ENCODE assay signal across 17 cellular contexts in genomic region chr2:73588177-73588576, GRCh38. TPM values are rescaled to one million over a fixed set of nuclear protein-coding genes. Genes with fewer than 3 reads are reported as not detected.
DNase-seq lines count a peak whose midpoint lies in the region; ATAC-seq and TF ChIP-seq lines count a peak whose summit lies in the region.
"Had no signal": no experiment of that assay in that cellular context is flagged by ENCODE, and none has a peak within 500 bp of the region (broad histone marks: within the 10 kb centered on the region; RNA-seq: fewer than 3 reads in every experiment).

No MANE protein-coding gene starts in this region.

- peak overlapping the region; percentile 18 for H3K4me2 ChIP-seq in H9 (ENCODE audit: insufficient read depth, insufficient read length, low read length)

- no peak overlapping the region for H2BK15ac ChIP-seq in H9 (ENCODE audit: low read depth, low read length)

- H3K56ac ChIP-seq in H9 (ENCODE audit: insufficient read length, low read depth, low read length) = no peak overlapping the region

- no peak overlapping the region for H3T11ph ChIP-seq in H9 (ENCODE audit: low read length)

- no peaks in the 10 kb centered on the region for H3K23me2 ChIP-seq in H9 (ENCODE audit: insufficient read length, low read depth, low read length, poor library complexity, severe bottlenecking)

- H3K9me3 ChIP-seq in H9 (ENCODE audit: control insufficient read depth, low read depth, low read length) (no peaks in the 10 kb centered on the region), T-helper 17 cell (ENCODE audit: control insufficient read depth, low read length, poor library complexity, severe bottlenecking) (no peaks in the 10 kb centered on the region)

- H3K4ac ChIP-seq in H9 (ENCODE audit: low read depth, low read length) = no peak overlapping the region

- H2AFZ ChIP-seq in H9 (ENCODE audit: low read length) = no peak overlapping the region

- no peak overlapping the region for H3K23ac ChIP-seq in H9 (ENCODE audit: insufficient read length, low read depth, low read length)

- H3K36me3 Mint-ChIP-seq in H9 (ENCODE audit: insufficient read depth in 1 of 3, low read depth in 3 of 3) (peaks cover 12 to 22% (median 12%) of the 10 kb centered on the region in 3 experiments), brain (peaks cover 51% of the 10 kb centered on the region), osteocyte (ENCODE audit: unreplicated experiment) (peaks cover 18% of the 10 kb centered on the region), T-helper 17 cell (ENCODE audit: low read depth) (peaks cover 3% of the 10 kb centered on the region)

- no peak overlapping the region for H4K8ac ChIP-seq in H9 (replicated peaks; ENCODE audit: insufficient read length, low read depth, low read length)

- no peak overlapping the region for H2BK5ac ChIP-seq in H9 (ENCODE audit: insufficient read length, low read length)

- no peaks in the 10 kb centered on the region for H3K79me1 ChIP-seq in H9 (ENCODE audit: insufficient read depth, low read depth, low read length, poor library complexity, severe bottlenecking)

- no peak overlapping the region for H3K27ac ChIP-seq in H9 (ENCODE audit: insufficient read length, low read depth, low read length)

- no peak for ATAC-seq in GM19351 (IDR thresholded peaks at IDR 0.05; ENCODE audit: unreplicated experiment)
- ATAC-seq in T-helper 17 cell = no peak
- ATAC-seq: CD8-positive, alpha-beta T cell; T-cell had no signal

- H3K9me3 Mint-ChIP-seq in H9 (peaks cover 12 to 13% of the 10 kb centered on the region in 2 experiments), brain (peaks cover 13 to 19% (median 15%) of the 10 kb centered on the region in 5 experiments), osteocyte (ENCODE audit: unreplicated experiment) (peaks cover 16% of the 10 kb centered on the region)

- no peaks in the 10 kb centered on the region for H3K27me3 ChIP-seq in H9 (ENCODE audit: insufficient read depth, low read length)

- H3K27me3 Mint-ChIP-seq in H9 (ENCODE audit: low read depth) (no peaks in the 10 kb centered on the region; the same call in 1 of the 2 replicates), brain (no peaks in the 10 kb centered on the region), osteocyte (ENCODE audit: unreplicated experiment) (no peaks in the 10 kb centered on the region), T-helper 17 cell (no peaks in the 10 kb centered on the region)
- H3K27me3 Mint-ChIP-seq: activated CD4-positive, alpha-beta T cell treated with anti-CD3 and anti-CD28 coated beads, Interleukin-2, amount 10 ng/mL, durations not matched to agents 24 days and 14 days; naive B cell; T-cell had no signal

- no peak for DNase-seq in H9
- peak; percentile 50 for DNase-seq in NCI-H345 treated with DMSO at 0.1 percent for 48 hours (lab: John Stamatoyannopoulos, UW; ENCODE audit: unreplicated experiment)
- DNase-seq in osteocyte (ENCODE audit: extremely low spot score, unreplicated experiment) = no peak
- no peak for DNase-seq in GM10266 (ENCODE audit: extremely low spot score)
- no peak for DNase-seq in islet precursor cell
- no peak for DNase-seq in T-helper 17 cell
- DNase-seq: activated CD4-positive, alpha-beta T cell treated with anti-CD3 and anti-CD28 coated beads, Interleukin-2, amount 10 ng/mL, durations not matched to agents 24 days and 14 days; CD8-positive, alpha-beta T cell; foreskin melanocyte; kidney glomerular epithelial cell; naive B cell; NCI-H1105 treated with DMSO at 0.1 percent for 48 hours; T-cell had no signal

- H3K14ac ChIP-seq in H9 (ENCODE audit: insufficient read depth, low read length) = peak overlapping the region; percentile 39; the same call in 1 of the 2 replicates

- no peaks in the 10 kb centered on the region for H4K20me1 ChIP-seq in H9 (ENCODE audit: control insufficient read depth, insufficient read depth, insufficient read length)

- no peaks in the 10 kb centered on the region; the same call in 1 of the 2 replicates for H3K4me1 ChIP-seq in H9 (ENCODE audit: insufficient read depth, low read length)

- peaks cover 11 to 13% of the 10 kb centered on the region in 2 experiments for H3K4me1 Mint-ChIP-seq in H9
- H3K4me1 Mint-ChIP-seq in brain = peaks cover 13% of the 10 kb centered on the region
- peaks cover 4% of the 10 kb centered on the region for H3K4me1 Mint-ChIP-seq in osteocyte (ENCODE audit: unreplicated experiment)
- H3K4me1 Mint-ChIP-seq in T-helper 17 cell = peaks cover 7% of the 10 kb centered on the region

- H4K91ac ChIP-seq in H9 (ENCODE audit: insufficient read length, low read depth, low read length) = no peak overlapping the region

- no peak overlapping the region for H3K18ac ChIP-seq in H9 (ENCODE audit: insufficient read length, low read depth, low read length)

- no peak overlapping the region for H3K4me3 Mint-ChIP-seq in H9
- H3K4me3 Mint-ChIP-seq in brain = peak overlapping the region in 1 of 5 experiments; percentile 18
- H3K4me3 Mint-ChIP-seq in osteocyte (ENCODE audit: unreplicated experiment) = no peak overlapping the region
- H3K4me3 Mint-ChIP-seq in T-helper 17 cell = no peak overlapping the region
- H3K4me3 Mint-ChIP-seq: activated CD4-positive, alpha-beta T cell treated with anti-CD3 and anti-CD28 coated beads, Interleukin-2, amount 10 ng/mL, durations not matched to agents 24 days and 14 days; CD8-positive, alpha-beta T cell; naive B cell; T-cell had no signal

- WGBS in H9 (ENCODE audit: extremely low coverage, insufficient read length, low lambda C conversion rate) = no CpG with 5 or more reads among the region's 4 CpGs

- peak overlapping the region; percentile 63 for H2BK12ac ChIP-seq in H9 (ENCODE audit: insufficient read length, low read depth, low read length)

- no peak overlapping the region for H3K9ac ChIP-seq in H9 (ENCODE audit: extremely low read depth, insufficient read length, low read length)

- H2AK5ac ChIP-seq in H9 (ENCODE audit: insufficient read length, low read length) = peak overlapping the region; percentile 95

- H2BK20ac ChIP-seq in H9 (ENCODE audit: low read depth, low read length, poor library complexity, severe bottlenecking) = no peak overlapping the region

- no peak overlapping the region for H4K5ac ChIP-seq in H9 (ENCODE audit: insufficient read length, low read depth, low read length)

- no peak for TF ChIP-seq CTCF in H9 (conservative IDR thresholded peaks at IDR 0.05)
- TF ChIP-seq CTCF in brain (conservative IDR thresholded peaks at IDR 0.05) = no peak
- no peak for TF ChIP-seq CTCF in osteocyte (IDR thresholded peaks at IDR 0.05)
- no peak for TF ChIP-seq CTCF in GM10266 (IDR thresholded peaks at IDR 0.05; ENCODE audit: control insufficient read depth, insufficient read depth, low read depth, missing control alignments)

- H3K79me2 ChIP-seq in H9 (ENCODE audit: insufficient read depth, low read length) = no peaks in the 10 kb centered on the region

- H2BK120ac ChIP-seq in H9 (ENCODE audit: low read depth, low read length, poor library complexity, severe bottlenecking) = no peak overlapping the region

- H3K27ac Mint-ChIP-seq in H9 (peak overlapping the region; percentile 8 to 95 (median 70); a peak in 6 of 7 replicates), brain (peak overlapping the region in 4 of 5 experiments; percentile 13 to 22 (median 16)), osteocyte (ENCODE audit: unreplicated experiment) (peak overlapping the region; percentile 5), T-helper 17 cell (no peak overlapping the region)
- H3K27ac Mint-ChIP-seq: activated CD4-positive, alpha-beta T cell treated with anti-CD3 and anti-CD28 coated beads, Interleukin-2, amount 10 ng/mL, durations not matched to agents 24 days and 14 days; activated T-helper 2 cell treated with anti-CD3 and anti-CD28 coated beads, Interferon-gamma antibody, Interleukin-2, Interleukin-4, amounts not matched to agents 10 μg/mL and 5 μg/mL and 100 μg/mL, durations not matched to agents 14 hours and 24 hours and 36 hours; CD8-positive, alpha-beta T cell; naive B cell; T-cell had no signal

RNA-seq across cellular contexts. Expression of gene NAT8, which starts 54.0 kb away (rescaled TPM):
- total RNA-seq in H9 (2021) (not detected in 2 replicates), osteocyte (not detected in 2 replicates), T-helper 17 cell (not detected)
- not detected for polyA plus RNA-seq in brain (ENCODE audit: insufficient read depth, low read depth, low replicate concordance)
- total RNA-seq: activated CD4-positive, alpha-beta T cell treated with anti-CD3 and anti-CD28 coated beads, Interleukin-2, amount 10 ng/mL, durations not matched to agents 24 days and 14 days; activated T-helper 2 cell treated with anti-CD3 and anti-CD28 coated beads, Interferon-gamma antibody, Interleukin-2, Interleukin-4, amounts not matched to agents 10 μg/mL and 5 μg/mL and 100 μg/mL, durations not matched to agents 14 hours and 24 hours and 36 hours; astrocyte; CD8-positive, alpha-beta T cell; T-cell had no signal
